In the genomic region with DNA sequence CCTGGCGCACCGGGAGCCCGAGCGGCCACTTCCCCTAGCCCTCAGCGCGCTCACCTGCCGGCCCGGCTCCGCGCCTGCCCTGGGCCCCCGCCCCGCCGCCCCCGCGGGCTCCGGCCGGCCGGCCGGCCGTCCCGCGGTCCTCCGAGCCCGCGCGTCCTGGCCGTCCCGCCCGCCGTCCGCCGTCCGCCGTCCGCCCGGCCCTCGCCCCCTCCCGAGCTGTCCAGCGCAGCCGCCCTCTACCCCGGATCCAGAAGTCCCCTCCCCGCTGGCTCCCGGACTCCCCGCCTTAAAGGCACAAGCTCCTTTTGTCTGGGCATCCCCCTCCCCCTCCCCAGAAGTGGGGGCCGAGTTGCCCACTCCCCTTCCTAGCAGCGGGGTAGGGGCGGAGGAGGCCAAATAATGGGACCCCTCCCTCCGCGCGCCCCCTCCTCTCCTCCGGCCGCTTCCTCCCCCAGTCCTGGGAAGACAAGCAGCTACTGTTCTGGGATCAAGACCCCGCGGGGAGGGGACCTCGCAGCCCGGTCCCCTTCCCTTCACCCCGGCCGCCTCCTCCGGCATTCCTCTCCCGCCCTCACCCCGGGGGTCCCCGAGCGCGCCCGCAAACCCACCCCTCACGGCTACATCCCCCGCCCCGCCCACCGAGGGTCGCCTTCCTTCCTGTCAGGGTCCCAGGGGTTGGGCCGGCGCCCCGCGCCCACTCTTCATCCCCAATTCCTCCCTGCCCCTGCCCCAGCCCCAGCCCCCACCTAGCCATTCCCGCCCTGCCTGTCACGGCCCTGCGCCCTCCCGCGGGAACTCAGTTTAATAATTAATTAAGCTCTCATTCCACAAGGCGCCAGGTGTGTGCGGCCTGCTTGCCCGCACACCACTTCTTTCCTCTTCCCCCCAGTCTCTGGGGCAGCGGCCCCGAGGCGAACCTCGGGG, we compare ENCODE assay signal across 8 cellular contexts. TPM values are rescaled to one million over a fixed set of nuclear protein-coding genes. Genes with fewer than 3 reads are reported as not detected.
DNase-seq lines count a peak whose midpoint lies in the region.

A gene (minus strand): TSS at position 238 of the 924 bp plus-strand sequence. CDS start 5,655 bp downstream, outside the sequence.

- H4K20me1 ChIP-seq in GM23248 (ENCODE audit: insufficient read depth) = no peaks in the 10 kb centered on the region

- DNase-seq in COLO668 (lab: John Stamatoyannopoulos, UW; ENCODE audit: unreplicated experiment) = peak; percentile 71
- peak; percentile 73 for DNase-seq in GM23248
- peak; percentile 74 for DNase-seq in NT2/D1 (ENCODE audit: low read depth, low spot score)
- DNase-seq in cerebellar cortex (ENCODE audit: low spot score) = peak; percentile 81
- DNase-seq in inferior parietal cortex (ENCODE audit: extremely low spot score) = peak; percentile 35
- DNase-seq in skeletal muscle cell (ENCODE audit: low read depth) = peak; percentile 31
- DNase-seq in SHP77 treated with DMSO at 0.1 percent for 48 hours (lab: John Stamatoyannopoulos, UW) = no peak
- no peak for DNase-seq in NK-92 (lab: John Stamatoyannopoulos, UW; ENCODE audit: unreplicated experiment)

- H3K27me3 ChIP-seq in GM23248 (replicated peaks; ENCODE audit: insufficient read depth) (no peaks in the 10 kb centered on the region), NT2/D1 (ENCODE audit: insufficient read depth, insufficient read length) (no peaks in the 10 kb centered on the region)

- peak within 1 kb of the TSS; percentile 94 for H3K4me3 ChIP-seq in GM23248
- peak within 1 kb of the TSS; percentile 86 for H3K4me3 ChIP-seq in NT2/D1 (ENCODE audit: insufficient read length, low read depth)
- peak within 1 kb of the TSS; percentile 82 for H3K4me3 ChIP-seq in skeletal muscle cell (ENCODE audit: low read depth, low read length)

- no peaks in the 10 kb centered on the region for H3K9me2 ChIP-seq in GM23248 (ENCODE audit: insufficient read depth)

- H3K4me2 ChIP-seq in GM23248 (ENCODE audit: unreplicated experiment) = peak within 1 kb of the TSS; percentile 85

- H3K4me1 ChIP-seq in GM23248 (ENCODE audit: insufficient read depth) = peaks cover 9% of the 10 kb centered on the region; the same call in 1 of the 2 replicates
- H3K4me1 ChIP-seq in NT2/D1 (ENCODE audit: insufficient read depth, insufficient read length) = peaks cover 11% of the 10 kb centered on the region

- peaks cover 43% of the 10 kb centered on the region for H3K79me2 ChIP-seq in GM23248 (ENCODE audit: insufficient read depth)

- H3K9me3 ChIP-seq in GM23248 (ENCODE audit: low read depth) (no peaks in the 10 kb centered on the region), NT2/D1 (ENCODE audit: insufficient read depth, low read length) (no peaks in the 10 kb centered on the region)

- in situ Hi-C loops in GM23248 (cut with MboI) = no loop called here

- H3K36me3 ChIP-seq in GM23248 (ENCODE audit: low read depth) (no peaks in the 10 kb centered on the region), NT2/D1 (ENCODE audit: insufficient read depth, insufficient read length, low read length) (no peaks in the 10 kb centered on the region)

- H3K27ac ChIP-seq in GM23248 = 0 out of 2 replicates have a peak within 1 kb of the TSS, but pooled peaks have one; percentile 0

- H3K9ac ChIP-seq in GM23248 = peak within 1 kb of the TSS; percentile 82
- H3K9ac ChIP-seq in NT2/D1 (ENCODE audit: insufficient read length, low read depth) = peak within 1 kb of the TSS; percentile 95

- no peaks in the 10 kb centered on the region for H3F3A ChIP-seq in GM23248 (ENCODE audit: insufficient read depth)

- WGBS in GM23248 (ENCODE audit: low coverage in 1 of 2, low lambda C conversion rate in 2 of 2, missing lambda C conversion rate in 2 of 2), 2 experiments = 0 to 1% methylated on average over 4 to 54 of the region's 86 CpGs

- peak within 1 kb of the TSS; percentile 99 for H2AFZ ChIP-seq in GM23248

RNA-seq across cellular contexts. Expression of the gene that starts here (rescaled TPM):
- 24.8 and 25.8 TPM in 2 replicates for total RNA-seq in GM23248 (2014; rRNA removed; shearing (Covaris generic))
- 4.1 TPM in 2 replicates for polyA plus RNA-seq in GM23248 (2016; fragmentation: Nextera tagmentation; extraction: Ambion mirVana)

Comparison
In these comparisons a context has a peak if more than half of its experiments do, and no peak if none do; other contexts are left out.
1. DNase-seq: peak in COLO668 (single experiment), GM23248 (single experiment), NT2/D1 (single experiment), cerebellar cortex (single experiment), inferior parietal cortex (single experiment) and skeletal muscle cell (single experiment); none in SHP77 treated with DMSO at 0.1 percent for 48 hours (single experiment) and NK-92 (single experiment).
2. Peak in every context shown above with its lines, with median percentiles within 50 percentile points of each other: H3K4me3 ChIP-seq.